1 cellular context compared by ENCODE assay signal in the genomic region with DNA sequence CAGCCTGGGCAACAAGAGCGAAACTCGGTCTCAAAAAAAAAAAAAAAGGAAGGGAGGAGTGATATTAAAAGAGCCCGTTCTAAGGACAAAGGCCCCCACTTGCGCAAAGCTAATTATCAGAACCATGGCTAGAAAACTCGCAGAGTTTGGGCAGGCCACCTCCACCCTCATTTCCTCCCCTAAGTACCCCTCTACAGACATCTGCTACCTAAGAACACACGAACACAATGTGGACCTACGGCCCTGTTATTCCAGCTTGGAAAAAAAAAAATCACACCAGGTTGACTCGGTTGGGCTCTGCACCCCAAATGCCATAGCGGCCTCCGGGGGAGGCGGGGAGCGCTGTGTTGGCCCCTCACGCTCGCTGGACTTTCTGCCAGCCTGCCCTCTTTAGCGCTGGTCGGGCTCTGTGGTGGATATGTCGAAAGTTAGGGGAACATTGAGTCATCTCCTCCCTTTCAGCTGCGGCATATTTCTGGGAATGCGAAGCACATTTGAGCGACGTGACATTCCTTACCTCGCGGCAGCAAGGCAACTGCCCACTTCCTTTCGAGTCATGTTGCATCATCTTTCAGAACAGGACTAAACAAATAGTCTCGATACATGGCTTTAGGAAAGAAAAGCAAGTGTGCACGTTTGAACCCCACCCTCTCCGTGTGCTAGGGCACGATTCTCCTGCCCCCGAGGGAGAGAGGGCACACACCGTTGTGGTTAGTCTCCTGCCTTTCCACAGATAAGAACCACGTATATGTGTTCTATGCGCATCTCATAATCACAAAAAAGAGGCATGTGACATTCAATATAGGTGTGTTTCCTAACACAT.
TF ChIP-seq lines count a peak whose summit lies in the region.

No MANE protein-coding gene starts in this region.

TF ChIP-seq in HepG2, 621 proteins besides CTCF, POLR2A, EP300 and RAD21 (continued from another document and continues in another):
- TF ChIP-seq, protein P1, sequence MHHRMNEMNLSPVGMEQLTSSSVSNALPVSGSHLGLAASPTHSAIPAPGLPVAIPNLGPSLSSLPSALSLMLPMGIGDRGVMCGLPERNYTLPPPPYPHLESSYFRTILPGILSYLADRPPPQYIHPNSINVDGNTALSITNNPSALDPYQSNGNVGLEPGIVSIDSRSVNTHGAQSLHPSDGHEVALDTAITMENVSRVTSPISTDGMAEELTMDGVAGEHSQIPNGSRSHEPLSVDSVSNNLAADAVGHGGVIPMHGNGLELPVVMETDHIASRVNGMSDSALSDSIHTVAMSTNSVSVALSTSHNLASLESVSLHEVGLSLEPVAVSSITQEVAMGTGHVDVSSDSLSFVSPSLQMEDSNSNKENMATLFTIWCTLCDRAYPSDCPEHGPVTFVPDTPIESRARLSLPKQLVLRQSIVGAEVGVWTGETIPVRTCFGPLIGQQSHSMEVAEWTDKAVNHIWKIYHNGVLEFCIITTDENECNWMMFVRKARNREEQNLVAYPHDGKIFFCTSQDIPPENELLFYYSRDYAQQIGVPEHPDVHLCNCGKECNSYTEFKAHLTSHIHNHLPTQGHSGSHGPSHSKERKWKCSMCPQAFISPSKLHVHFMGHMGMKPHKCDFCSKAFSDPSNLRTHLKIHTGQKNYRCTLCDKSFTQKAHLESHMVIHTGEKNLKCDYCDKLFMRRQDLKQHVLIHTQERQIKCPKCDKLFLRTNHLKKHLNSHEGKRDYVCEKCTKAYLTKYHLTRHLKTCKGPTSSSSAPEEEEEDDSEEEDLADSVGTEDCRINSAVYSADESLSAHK (CRISPR knock-in tag; IDR thresholded peaks at IDR 0.05; ENCODE audit: borderline replicate concordance) = no peak
- TF ChIP-seq DR1 (CRISPR knock-in tag; IDR thresholded peaks at IDR 0.05) (no peak), ZNF598 (CRISPR knock-in tag; IDR thresholded peaks at IDR 0.05; ENCODE audit: borderline replicate concordance) (0 out of 2 replicates have a peak, but pooled peaks have one; percentile 20), TEAD2 (CRISPR knock-in tag; IDR thresholded peaks at IDR 0.05) (no peak), ZNF563 (CRISPR knock-in tag; IDR thresholded peaks at IDR 0.05) (peak; percentile 71), U2AF2 (IDR thresholded peaks at IDR 0.05; ENCODE audit: low read depth, low read length) (no peak), GTF2F1 (IDR thresholded peaks at IDR 0.05; ENCODE audit: low read length) (no peak), ZNF34 (CRISPR knock-in tag; IDR thresholded peaks at IDR 0.05; ENCODE audit: borderline replicate concordance) (peak; percentile 75; the same call in 1 of the 2 replicates), DNMT3B (CRISPR knock-in tag; conservative IDR thresholded peaks at IDR 0.05) (0 out of 2 replicates have a peak, but pooled peaks have one; percentile 85), ZNF557 (CRISPR knock-in tag; IDR thresholded peaks at IDR 0.05) (0 out of 2 replicates have a peak, but pooled peaks have one; percentile 58), RXRB (CRISPR knock-in tag; IDR thresholded peaks at IDR 0.05; ENCODE audit: borderline replicate concordance) (peak; percentile 98), KDM3A (CRISPR knock-in tag; IDR thresholded peaks at IDR 0.05; ENCODE audit: low read depth) (peak; percentile 87), ZNF496 (CRISPR knock-in tag; IDR thresholded peaks at IDR 0.05; ENCODE audit: insufficient replicate concordance) (no peak), PHF5A (CRISPR knock-in tag; IDR thresholded peaks at IDR 0.05; ENCODE audit: low read depth, unreplicated experiment) (peak; percentile 87), KDM6A (CRISPR knock-in tag; IDR thresholded peaks at IDR 0.05; ENCODE audit: low read depth) (peak; percentile 66), HDAC6 (IDR thresholded peaks at IDR 0.05; ENCODE audit: low read depth, low read length) (no peak), ZNF256 (CRISPR knock-in tag; conservative IDR thresholded peaks at IDR 0.05) (no peak), THYN1 (CRISPR knock-in tag; IDR thresholded peaks at IDR 0.05; ENCODE audit: borderline replicate concordance, low read depth) (no peak), ZNF839 (CRISPR knock-in tag; IDR thresholded peaks at IDR 0.05; ENCODE audit: borderline replicate concordance) (no peak), ONECUT2 (CRISPR knock-in tag; IDR thresholded peaks at IDR 0.05) (no peak), ZNF143 (CRISPR knock-in tag; IDR thresholded peaks at IDR 0.05) (peak; percentile 62; the same call in 1 of the 2 replicates), CBX5 (CRISPR knock-in tag; IDR thresholded peaks at IDR 0.05; ENCODE audit: borderline replicate concordance) (peak; percentile 98; the same call in 1 of the 2 replicates), ZNF230 (CRISPR knock-in tag; IDR thresholded peaks at IDR 0.05) (peak; percentile 86), FIP1L1 (IDR thresholded peaks at IDR 0.05; ENCODE audit: borderline replicate concordance, insufficient read depth, low read depth, low read length) (no peak), FOXK1 (CRISPR knock-in tag; IDR thresholded peaks at IDR 0.05; ENCODE audit: borderline replicate concordance, low read depth) (peak; percentile 91; the same call in 1 of the 2 replicates), XBP1 (CRISPR knock-in tag; IDR thresholded peaks at IDR 0.05) (no peak), SIN3A (IDR thresholded peaks at IDR 0.05; ENCODE audit: borderline replicate concordance, low read depth, low read length) (no peak)
- TF ChIP-seq, protein P2, sequence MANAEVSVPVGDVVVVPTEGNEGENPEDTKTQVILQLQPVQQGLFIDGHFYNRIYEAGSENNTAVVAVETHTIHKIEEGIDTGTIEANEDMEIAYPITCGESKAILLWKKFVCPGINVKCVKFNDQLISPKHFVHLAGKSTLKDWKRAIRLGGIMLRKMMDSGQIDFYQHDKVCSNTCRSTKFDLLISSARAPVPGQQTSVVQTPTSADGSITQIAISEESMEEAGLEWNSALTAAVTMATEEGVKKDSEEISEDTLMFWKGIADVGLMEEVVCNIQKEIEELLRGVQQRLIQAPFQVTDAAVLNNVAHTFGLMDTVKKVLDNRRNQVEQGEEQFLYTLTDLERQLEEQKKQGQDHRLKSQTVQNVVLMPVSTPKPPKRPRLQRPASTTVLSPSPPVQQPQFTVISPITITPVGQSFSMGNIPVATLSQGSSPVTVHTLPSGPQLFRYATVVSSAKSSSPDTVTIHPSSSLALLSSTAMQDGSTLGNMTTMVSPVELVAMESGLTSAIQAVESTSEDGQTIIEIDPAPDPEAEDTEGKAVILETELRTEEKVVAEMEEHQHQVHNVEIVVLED (CRISPR knock-in tag; IDR thresholded peaks at IDR 0.05; ENCODE audit: borderline replicate concordance) = peak; percentile 69; the same call in 1 of the 2 replicates
- TF ChIP-seq, protein P3, sequence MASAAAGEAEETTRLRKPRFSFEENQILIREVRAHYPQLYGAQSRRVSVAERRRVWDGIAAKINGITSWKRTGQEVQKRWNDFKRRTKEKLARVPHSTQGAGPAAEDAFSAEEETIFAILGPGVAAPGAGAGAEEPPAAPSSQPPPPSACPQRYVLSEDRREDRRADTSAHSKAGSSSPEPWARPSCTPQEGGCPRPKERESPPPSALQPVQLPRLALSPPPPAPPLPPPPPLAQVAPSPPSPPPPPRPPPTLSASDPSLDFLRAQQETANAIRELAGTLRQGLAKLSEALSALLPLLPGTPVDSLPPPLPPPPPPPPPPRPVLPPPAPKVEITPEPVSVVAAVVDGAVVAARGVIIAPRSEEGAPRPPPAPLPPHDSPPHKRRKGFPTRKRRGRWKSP (CRISPR knock-in tag; IDR thresholded peaks at IDR 0.05) = peak; percentile 97
- TF ChIP-seq, protein P4, sequence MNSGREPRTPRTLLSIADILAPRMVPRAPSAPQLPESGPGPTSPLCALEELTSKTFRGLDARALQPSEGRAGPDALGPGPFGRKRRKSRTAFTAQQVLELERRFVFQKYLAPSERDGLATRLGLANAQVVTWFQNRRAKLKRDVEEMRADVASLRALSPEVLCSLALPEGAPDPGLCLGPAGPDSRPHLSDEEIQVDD (CRISPR knock-in tag; IDR thresholded peaks at IDR 0.05; ENCODE audit: borderline replicate concordance) = no peak
- TF ChIP-seq, protein P5, sequence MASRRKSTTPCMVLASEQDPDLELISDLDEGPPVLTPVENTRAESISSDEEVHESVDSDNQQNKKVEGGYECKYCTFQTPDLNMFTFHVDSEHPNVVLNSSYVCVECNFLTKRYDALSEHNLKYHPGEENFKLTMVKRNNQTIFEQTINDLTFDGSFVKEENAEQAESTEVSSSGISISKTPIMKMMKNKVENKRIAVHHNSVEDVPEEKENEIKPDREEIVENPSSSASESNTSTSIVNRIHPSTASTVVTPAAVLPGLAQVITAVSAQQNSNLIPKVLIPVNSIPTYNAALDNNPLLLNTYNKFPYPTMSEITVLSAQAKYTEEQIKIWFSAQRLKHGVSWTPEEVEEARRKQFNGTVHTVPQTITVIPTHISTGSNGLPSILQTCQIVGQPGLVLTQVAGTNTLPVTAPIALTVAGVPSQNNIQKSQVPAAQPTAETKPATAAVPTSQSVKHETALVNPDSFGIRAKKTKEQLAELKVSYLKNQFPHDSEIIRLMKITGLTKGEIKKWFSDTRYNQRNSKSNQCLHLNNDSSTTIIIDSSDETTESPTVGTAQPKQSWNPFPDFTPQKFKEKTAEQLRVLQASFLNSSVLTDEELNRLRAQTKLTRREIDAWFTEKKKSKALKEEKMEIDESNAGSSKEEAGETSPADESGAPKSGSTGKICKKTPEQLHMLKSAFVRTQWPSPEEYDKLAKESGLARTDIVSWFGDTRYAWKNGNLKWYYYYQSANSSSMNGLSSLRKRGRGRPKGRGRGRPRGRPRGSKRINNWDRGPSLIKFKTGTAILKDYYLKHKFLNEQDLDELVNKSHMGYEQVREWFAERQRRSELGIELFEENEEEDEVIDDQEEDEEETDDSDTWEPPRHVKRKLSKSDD (CRISPR knock-in tag; IDR thresholded peaks at IDR 0.05; ENCODE audit: low read depth) = peak; percentile 88
- TF ChIP-seq, protein P6, sequence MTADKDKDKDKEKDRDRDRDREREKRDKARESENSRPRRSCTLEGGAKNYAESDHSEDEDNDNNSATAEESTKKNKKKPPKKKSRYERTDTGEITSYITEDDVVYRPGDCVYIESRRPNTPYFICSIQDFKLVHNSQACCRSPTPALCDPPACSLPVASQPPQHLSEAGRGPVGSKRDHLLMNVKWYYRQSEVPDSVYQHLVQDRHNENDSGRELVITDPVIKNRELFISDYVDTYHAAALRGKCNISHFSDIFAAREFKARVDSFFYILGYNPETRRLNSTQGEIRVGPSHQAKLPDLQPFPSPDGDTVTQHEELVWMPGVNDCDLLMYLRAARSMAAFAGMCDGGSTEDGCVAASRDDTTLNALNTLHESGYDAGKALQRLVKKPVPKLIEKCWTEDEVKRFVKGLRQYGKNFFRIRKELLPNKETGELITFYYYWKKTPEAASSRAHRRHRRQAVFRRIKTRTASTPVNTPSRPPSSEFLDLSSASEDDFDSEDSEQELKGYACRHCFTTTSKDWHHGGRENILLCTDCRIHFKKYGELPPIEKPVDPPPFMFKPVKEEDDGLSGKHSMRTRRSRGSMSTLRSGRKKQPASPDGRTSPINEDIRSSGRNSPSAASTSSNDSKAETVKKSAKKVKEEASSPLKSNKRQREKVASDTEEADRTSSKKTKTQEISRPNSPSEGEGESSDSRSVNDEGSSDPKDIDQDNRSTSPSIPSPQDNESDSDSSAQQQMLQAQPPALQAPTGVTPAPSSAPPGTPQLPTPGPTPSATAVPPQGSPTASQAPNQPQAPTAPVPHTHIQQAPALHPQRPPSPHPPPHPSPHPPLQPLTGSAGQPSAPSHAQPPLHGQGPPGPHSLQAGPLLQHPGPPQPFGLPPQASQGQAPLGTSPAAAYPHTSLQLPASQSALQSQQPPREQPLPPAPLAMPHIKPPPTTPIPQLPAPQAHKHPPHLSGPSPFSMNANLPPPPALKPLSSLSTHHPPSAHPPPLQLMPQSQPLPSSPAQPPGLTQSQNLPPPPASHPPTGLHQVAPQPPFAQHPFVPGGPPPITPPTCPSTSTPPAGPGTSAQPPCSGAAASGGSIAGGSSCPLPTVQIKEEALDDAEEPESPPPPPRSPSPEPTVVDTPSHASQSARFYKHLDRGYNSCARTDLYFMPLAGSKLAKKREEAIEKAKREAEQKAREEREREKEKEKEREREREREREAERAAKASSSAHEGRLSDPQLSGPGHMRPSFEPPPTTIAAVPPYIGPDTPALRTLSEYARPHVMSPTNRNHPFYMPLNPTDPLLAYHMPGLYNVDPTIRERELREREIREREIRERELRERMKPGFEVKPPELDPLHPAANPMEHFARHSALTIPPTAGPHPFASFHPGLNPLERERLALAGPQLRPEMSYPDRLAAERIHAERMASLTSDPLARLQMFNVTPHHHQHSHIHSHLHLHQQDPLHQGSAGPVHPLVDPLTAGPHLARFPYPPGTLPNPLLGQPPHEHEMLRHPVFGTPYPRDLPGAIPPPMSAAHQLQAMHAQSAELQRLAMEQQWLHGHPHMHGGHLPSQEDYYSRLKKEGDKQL (CRISPR knock-in tag; IDR thresholded peaks at IDR 0.05; ENCODE audit: low read depth) = peak; percentile 93
- TF ChIP-seq, protein P7, sequence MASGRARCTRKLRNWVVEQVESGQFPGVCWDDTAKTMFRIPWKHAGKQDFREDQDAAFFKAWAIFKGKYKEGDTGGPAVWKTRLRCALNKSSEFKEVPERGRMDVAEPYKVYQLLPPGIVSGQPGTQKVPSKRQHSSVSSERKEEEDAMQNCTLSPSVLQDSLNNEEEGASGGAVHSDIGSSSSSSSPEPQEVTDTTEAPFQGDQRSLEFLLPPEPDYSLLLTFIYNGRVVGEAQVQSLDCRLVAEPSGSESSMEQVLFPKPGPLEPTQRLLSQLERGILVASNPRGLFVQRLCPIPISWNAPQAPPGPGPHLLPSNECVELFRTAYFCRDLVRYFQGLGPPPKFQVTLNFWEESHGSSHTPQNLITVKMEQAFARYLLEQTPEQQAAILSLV (CRISPR knock-in tag; IDR thresholded peaks at IDR 0.05; ENCODE audit: borderline replicate concordance) = peak; percentile 61; the same call in 1 of the 2 replicates
- TF ChIP-seq, protein P8, sequence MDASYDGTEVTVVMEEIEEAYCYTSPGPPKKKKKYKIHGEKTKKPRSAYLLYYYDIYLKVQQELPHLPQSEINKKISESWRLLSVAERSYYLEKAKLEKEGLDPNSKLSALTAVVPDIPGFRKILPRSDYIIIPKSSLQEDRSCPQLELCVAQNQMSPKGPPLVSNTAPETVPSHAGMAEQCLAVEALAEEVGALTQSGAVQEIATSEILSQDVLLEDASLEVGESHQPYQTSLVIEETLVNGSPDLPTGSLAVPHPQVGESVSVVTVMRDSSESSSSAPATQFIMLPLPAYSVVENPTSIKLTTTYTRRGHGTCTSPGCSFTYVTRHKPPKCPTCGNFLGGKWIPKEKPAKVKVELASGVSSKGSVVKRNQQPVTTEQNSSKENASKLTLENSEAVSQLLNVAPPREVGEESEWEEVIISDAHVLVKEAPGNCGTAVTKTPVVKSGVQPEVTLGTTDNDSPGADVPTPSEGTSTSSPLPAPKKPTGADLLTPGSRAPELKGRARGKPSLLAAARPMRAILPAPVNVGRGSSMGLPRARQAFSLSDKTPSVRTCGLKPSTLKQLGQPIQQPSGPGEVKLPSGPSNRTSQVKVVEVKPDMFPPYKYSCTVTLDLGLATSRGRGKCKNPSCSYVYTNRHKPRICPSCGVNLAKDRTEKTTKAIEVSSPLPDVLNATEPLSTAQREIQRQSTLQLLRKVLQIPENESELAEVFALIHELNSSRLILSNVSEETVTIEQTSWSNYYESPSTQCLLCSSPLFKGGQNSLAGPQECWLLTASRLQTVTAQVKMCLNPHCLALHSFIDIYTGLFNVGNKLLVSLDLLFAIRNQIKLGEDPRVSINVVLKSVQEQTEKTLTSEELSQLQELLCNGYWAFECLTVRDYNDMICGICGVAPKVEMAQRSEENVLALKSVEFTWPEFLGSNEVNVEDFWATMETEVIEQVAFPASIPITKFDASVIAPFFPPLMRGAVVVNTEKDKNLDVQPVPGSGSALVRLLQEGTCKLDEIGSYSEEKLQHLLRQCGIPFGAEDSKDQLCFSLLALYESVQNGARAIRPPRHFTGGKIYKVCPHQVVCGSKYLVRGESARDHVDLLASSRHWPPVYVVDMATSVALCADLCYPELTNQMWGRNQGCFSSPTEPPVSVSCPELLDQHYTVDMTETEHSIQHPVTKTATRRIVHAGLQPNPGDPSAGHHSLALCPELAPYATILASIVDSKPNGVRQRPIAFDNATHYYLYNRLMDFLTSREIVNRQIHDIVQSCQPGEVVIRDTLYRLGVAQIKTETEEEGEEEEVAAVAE (CRISPR knock-in tag; IDR thresholded peaks at IDR 0.05; ENCODE audit: borderline replicate concordance) = peak; percentile 92
